1 cellular context compared by ENCODE assay signal in the genomic region with DNA sequence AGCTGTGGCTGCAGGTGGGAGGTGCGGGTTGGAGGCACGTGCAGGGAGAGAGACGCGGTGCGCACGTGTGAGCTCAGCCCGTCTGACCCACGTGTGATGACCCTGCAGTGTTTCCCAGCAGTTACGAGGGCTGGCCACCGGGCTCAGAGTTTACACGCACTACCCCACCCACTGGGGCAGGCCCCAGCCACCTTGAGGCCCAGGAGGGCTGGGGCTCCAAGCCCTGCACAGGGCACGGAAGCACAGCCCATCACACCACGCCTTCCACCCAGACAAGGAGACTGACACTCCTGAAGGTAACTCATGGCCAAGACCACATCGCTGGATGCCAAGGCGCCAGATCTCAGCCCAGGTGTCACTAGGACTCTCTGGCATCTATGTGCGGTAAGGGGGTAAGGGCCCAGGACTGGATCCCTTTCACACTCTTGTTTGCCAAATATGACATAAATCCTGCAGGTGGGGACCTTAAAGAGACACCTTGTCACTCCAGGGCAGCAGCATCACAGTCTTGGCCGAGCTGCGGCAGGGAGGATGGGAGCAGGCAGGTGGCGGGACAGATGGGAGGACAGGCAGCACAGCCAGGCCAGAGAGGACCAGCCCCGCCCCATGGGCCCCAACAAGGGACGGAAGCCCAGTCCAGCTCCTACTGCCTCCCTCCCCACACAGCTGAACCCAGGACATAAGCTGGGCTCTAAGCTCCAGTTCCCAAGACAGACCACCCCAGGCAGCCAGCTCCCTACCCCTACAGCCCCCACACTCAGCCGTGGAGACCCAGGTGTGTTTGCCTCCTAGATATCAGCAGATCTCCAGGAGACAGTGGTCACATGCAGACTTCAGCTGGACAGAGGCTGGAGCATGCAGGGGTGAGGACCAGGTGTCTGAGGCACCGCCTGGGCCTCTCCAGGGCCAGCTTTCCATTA.
TF ChIP-seq lines count a peak whose summit lies in the region.

No MANE protein-coding gene starts in this region.

TF ChIP-seq in GM23338, 12 proteins besides CTCF, POLR2A, EP300 and RAD21 (continued from another document):
- TF ChIP-seq, protein P1, sequence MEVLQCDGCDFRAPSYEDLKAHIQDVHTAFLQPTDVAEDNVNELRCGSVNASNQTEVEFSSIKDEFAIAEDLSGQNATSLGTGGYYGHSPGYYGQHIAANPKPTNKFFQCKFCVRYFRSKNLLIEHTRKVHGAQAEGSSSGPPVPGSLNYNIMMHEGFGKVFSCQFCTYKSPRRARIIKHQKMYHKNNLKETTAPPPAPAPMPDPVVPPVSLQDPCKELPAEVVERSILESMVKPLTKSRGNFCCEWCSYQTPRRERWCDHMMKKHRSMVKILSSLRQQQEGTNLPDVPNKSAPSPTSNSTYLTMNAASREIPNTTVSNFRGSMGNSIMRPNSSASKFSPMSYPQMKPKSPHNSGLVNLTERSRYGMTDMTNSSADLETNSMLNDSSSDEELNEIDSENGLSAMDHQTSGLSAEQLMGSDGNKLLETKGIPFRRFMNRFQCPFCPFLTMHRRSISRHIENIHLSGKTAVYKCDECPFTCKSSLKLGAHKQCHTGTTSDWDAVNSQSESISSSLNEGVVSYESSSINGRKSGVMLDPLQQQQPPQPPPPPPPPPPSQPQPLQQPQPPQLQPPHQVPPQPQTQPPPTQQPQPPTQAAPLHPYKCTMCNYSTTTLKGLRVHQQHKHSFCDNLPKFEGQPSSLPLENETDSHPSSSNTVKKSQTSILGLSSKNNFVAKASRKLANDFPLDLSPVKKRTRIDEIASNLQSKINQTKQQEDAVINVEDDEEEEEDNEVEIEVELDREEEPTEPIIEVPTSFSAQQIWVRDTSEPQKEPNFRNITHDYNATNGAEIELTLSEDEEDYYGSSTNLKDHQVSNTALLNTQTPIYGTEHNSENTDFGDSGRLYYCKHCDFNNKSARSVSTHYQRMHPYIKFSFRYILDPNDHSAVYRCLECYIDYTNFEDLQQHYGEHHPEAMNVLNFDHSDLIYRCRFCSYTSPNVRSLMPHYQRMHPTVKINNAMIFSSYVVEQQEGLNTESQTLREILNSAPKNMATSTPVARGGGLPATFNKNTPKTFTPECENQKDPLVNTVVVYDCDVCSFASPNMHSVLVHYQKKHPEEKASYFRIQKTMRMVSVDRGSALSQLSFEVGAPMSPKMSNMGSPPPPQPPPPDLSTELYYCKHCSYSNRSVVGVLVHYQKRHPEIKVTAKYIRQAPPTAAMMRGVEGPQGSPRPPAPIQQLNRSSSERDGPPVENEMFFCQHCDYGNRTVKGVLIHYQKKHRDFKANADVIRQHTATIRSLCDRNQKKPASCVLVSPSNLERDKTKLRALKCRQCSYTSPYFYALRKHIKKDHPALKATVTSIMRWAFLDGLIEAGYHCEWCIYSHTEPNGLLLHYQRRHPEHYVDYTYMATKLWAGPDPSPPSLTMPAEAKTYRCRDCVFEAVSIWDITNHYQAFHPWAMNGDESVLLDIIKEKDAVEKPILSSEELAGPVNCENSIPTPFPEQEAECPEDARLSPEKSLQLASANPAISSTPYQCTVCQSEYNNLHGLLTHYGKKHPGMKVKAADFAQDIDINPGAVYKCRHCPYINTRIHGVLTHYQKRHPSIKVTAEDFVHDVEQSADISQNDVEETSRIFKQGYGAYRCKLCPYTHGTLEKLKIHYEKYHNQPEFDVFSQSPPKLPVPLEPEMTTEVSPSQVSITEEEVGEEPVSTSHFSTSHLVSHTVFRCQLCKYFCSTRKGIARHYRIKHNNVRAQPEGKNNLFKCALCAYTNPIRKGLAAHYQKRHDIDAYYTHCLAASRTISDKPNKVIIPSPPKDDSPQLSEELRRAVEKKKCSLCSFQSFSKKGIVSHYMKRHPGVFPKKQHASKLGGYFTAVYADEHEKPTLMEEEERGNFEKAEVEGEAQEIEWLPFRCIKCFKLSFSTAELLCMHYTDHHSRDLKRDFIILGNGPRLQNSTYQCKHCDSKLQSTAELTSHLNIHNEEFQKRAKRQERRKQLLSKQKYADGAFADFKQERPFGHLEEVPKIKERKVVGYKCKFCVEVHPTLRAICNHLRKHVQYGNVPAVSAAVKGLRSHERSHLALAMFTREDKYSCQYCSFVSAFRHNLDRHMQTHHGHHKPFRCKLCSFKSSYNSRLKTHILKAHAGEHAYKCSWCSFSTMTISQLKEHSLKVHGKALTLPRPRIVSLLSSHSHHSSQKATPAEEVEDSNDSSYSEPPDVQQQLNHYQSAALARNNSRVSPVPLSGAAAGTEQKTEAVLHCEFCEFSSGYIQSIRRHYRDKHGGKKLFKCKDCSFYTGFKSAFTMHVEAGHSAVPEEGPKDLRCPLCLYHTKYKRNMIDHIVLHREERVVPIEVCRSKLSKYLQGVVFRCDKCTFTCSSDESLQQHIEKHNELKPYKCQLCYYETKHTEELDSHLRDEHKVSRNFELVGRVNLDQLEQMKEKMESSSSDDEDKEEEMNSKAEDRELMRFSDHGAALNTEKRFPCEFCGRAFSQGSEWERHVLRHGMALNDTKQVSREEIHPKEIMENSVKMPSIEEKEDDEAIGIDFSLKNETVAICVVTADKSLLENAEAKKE (CRISPR knock-in tag; IDR thresholded peaks at IDR 0.05), result no peak
- no peak for TF ChIP-seq EZH2 (IDR thresholded peaks at IDR 0.05; ENCODE audit: low read depth, unreplicated experiment)
- TF ChIP-seq CREB1 (CRISPR knock-in tag; IDR thresholded peaks at IDR 0.05; ENCODE audit: low read depth), result no peak
- TF ChIP-seq, protein P2, sequence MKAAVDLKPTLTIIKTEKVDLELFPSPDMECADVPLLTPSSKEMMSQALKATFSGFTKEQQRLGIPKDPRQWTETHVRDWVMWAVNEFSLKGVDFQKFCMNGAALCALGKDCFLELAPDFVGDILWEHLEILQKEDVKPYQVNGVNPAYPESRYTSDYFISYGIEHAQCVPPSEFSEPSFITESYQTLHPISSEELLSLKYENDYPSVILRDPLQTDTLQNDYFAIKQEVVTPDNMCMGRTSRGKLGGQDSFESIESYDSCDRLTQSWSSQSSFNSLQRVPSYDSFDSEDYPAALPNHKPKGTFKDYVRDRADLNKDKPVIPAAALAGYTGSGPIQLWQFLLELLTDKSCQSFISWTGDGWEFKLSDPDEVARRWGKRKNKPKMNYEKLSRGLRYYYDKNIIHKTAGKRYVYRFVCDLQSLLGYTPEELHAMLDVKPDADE (IDR thresholded peaks at IDR 0.05), result no peak
- TF ChIP-seq STAT1 (IDR thresholded peaks at IDR 0.05; ENCODE audit: unreplicated experiment), result no peak
- no peak for TF ChIP-seq ZNF331 (CRISPR knock-in tag; IDR thresholded peaks at IDR 0.05; ENCODE audit: low read depth)
- TF ChIP-seq NANOG (IDR thresholded peaks at IDR 0.05; ENCODE audit: borderline replicate concordance), result no peak
- TF ChIP-seq, protein P3, sequence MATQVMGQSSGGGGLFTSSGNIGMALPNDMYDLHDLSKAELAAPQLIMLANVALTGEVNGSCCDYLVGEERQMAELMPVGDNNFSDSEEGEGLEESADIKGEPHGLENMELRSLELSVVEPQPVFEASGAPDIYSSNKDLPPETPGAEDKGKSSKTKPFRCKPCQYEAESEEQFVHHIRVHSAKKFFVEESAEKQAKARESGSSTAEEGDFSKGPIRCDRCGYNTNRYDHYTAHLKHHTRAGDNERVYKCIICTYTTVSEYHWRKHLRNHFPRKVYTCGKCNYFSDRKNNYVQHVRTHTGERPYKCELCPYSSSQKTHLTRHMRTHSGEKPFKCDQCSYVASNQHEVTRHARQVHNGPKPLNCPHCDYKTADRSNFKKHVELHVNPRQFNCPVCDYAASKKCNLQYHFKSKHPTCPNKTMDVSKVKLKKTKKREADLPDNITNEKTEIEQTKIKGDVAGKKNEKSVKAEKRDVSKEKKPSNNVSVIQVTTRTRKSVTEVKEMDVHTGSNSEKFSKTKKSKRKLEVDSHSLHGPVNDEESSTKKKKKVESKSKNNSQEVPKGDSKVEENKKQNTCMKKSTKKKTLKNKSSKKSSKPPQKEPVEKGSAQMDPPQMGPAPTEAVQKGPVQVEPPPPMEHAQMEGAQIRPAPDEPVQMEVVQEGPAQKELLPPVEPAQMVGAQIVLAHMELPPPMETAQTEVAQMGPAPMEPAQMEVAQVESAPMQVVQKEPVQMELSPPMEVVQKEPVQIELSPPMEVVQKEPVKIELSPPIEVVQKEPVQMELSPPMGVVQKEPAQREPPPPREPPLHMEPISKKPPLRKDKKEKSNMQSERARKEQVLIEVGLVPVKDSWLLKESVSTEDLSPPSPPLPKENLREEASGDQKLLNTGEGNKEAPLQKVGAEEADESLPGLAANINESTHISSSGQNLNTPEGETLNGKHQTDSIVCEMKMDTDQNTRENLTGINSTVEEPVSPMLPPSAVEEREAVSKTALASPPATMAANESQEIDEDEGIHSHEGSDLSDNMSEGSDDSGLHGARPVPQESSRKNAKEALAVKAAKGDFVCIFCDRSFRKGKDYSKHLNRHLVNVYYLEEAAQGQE (IDR thresholded peaks at IDR 0.05; ENCODE audit: unreplicated experiment), result no peak
- no peak for TF ChIP-seq ZNF114 (CRISPR knock-in tag; IDR thresholded peaks at IDR 0.05)
